In the genomic region with DNA sequence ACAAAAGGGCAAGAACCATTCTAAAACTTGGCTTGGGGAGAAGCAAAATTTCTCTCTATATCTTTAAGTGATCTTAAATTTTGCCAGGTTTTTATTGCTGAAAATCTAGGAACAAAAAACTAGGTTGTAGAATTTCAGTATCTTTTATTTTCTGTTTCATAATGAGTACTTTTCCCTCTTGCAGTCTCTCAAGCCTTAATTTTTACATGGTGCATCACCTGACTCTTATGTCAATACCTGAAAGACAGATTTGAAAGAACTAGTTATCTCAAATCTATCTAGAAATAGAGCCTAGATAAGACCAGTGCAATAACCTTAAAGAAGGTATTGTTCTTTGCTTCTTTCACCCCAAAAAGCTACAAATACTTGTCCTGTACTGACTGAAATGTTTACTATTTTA, we compare ENCODE assay signal across 20 cellular contexts.
DNase-seq lines count a peak whose midpoint lies in the region; ATAC-seq, FAIRE-seq and TF ChIP-seq lines count a peak whose summit lies in the region.
"Had no signal": no experiment of that assay in that cellular context is flagged by ENCODE, and none has a peak within 500 bp of the region (broad histone marks: within the 10 kb centered on the region; RNA-seq: fewer than 3 reads in every experiment).

No MANE protein-coding gene starts in this region.

- H4K20me1 ChIP-seq in K562 (replicated peaks; ENCODE audit: control insufficient read depth, insufficient read depth, low read length) (no peaks in the 10 kb centered on the region), SK-N-SH (ENCODE audit: insufficient read depth) (no peaks in the 10 kb centered on the region; the same call in 1 of the 2 replicates)

- H3K4me2 ChIP-seq in K562 (ENCODE audit: insufficient read depth, low read length) = no peak overlapping the region
- H3K4me2 ChIP-seq in SK-N-SH = no peak overlapping the region
- H3K4me2 ChIP-seq: A549 had no signal

- ATAC-seq in activated CD8-positive, alpha-beta T cell treated with anti-CD3 and anti-CD28 coated beads for 36 hours = peak; percentile 35
- no peak for ATAC-seq in activated CD8-positive, alpha-beta T cell treated with anti-CD3 and anti-CD28 coated beads, Interleukin-2, amount 10 ng/mL, durations not matched to agents 7 days and 5 days
- ATAC-seq in HG03095 (IDR thresholded peaks at IDR 0.05; ENCODE audit: unreplicated experiment) (peak; percentile 46), K562 (no peak)
- ATAC-seq: A549, HCT116, left colon had no signal

- H3K27me3 ChIP-seq in K562 (ENCODE audit: control insufficient read depth in 2 of 2, insufficient read depth in 2 of 2, low read length in 2 of 2) (no peaks in the 10 kb centered on the region), SK-N-SH (ENCODE audit: insufficient read depth) (no peaks in the 10 kb centered on the region)

- no peak for TF ChIP-seq CTCF in activated CD8-positive, alpha-beta T cell treated with anti-CD3 and anti-CD28 coated beads for 36 hours (IDR thresholded peaks at IDR 0.05)
- no peak for TF ChIP-seq CTCF in GM20000 (IDR thresholded peaks at IDR 0.05; ENCODE audit: extremely low read depth, missing control alignments)
- TF ChIP-seq CTCF in K562 (IDR thresholded peaks at IDR 0.05 in 2 of 3, conservative IDR thresholded peaks at IDR 0.05 in 1 of 3; ENCODE audit: insufficient read depth in 2 of 3, low read depth in 1 of 3, low read length in 3 of 3) = no peak
- TF ChIP-seq CTCF in SK-N-SH (IDR thresholded peaks at IDR 0.05) = no peak

- H3K36me3 ChIP-seq in K562 (ENCODE audit: control insufficient read depth, insufficient read depth, low read length) = peaks cover 3% of the 10 kb centered on the region
- H3K36me3 ChIP-seq in SK-N-SH (replicated peaks in 1 of 2; ENCODE audit: control insufficient read depth in 1 of 2, insufficient read depth in 2 of 2, low read length in 1 of 2) = peaks cover 0 to 3% of the 10 kb centered on the region in 2 experiments
- H3K36me3 ChIP-seq: prostate gland had no signal

- H3K9me3 ChIP-seq in K562 (replicated peaks; ENCODE audit: control insufficient read depth, insufficient read depth, low read depth, low read length) = no peaks in the 10 kb centered on the region
- H3K9me3 ChIP-seq in SK-N-SH = 0 out of 2 replicates have a peak, but pooled peaks cover 2% of the 10 kb centered on the region
- H3K9me3 ChIP-seq: A549, prostate gland had no signal

- CTCF ChIA-PET in activated CD8-positive, alpha-beta T cell treated with anti-CD3 and anti-CD28 coated beads for 36 hours (lab: Charles Lee) = interaction anchor here (1.3 kb wide), 1 partner anchor 37 kb away, joined by 6 read pairs; no protein-coding TSS in a partner anchor
- CTCF ChIA-PET in activated CD8-positive, alpha-beta T cell treated with anti-CD3 and anti-CD28 coated beads, Interleukin-2, amount 10 ng/mL, durations not matched to agents 7 days and 5 days (lab: Charles Lee) = interaction anchor here (2.3 kb wide), 1 partner anchor 37 kb away, joined by 14 read pairs; no protein-coding TSS in a partner anchor
- CTCF ChIA-PET in K562 (lab: Yijun Ruan, JAX; ENCODE audit: low intra/inter-chr PET ratio) (no interaction called here), SK-N-SH (lab: Yijun Ruan, JAX) (interaction anchor here (1.2 kb wide), 1 partner anchor 37 kb away, joined by 4 read pairs; no protein-coding TSS in a partner anchor)

- no peak overlapping the region for H3K27ac Mint-ChIP-seq in activated CD8-positive, alpha-beta T cell treated with anti-CD3 and anti-CD28 coated beads for 36 hours
- H3K27ac Mint-ChIP-seq in activated CD8-positive, alpha-beta T cell treated with anti-CD3 and anti-CD28 coated beads, Interleukin-2, amount 10 ng/mL, durations not matched to agents 7 days and 5 days = no peak overlapping the region

- H3K9me2 ChIP-seq in SK-N-SH = no peaks in the 10 kb centered on the region

- H3K4me1 ChIP-seq in K562 (replicated peaks in 1 of 2; ENCODE audit: control insufficient read depth in 2 of 2, insufficient read depth in 2 of 2, low read length in 2 of 2) = peaks cover 0 to 13% of the 10 kb centered on the region in 2 experiments; a peak in 2 of 5 replicates
- peaks cover 31 to 35% of the 10 kb centered on the region in 2 experiments; a peak in 3 of 4 replicates for H3K4me1 ChIP-seq in SK-N-SH (ENCODE audit: control insufficient read depth in 1 of 2, insufficient read depth in 2 of 2, low read depth in 1 of 2, low read length in 1 of 2)

- BruUV-seq in K562 (replicated peaks; lab: Mats Ljungman, UMichigan) = no TSS peak

- H3K4me3 ChIP-seq in K562 (no peak overlapping the region), SK-N-SH (ENCODE audit: low read depth in 2 of 2, low read length in 1 of 2) (no peak overlapping the region)
- H3K4me3 ChIP-seq: A549, prostate gland had no signal

- no peak overlapping the region for H3K27ac ChIP-seq in K562 (ENCODE audit: extremely low read depth, low read depth, low read length)
- no peak overlapping the region for H3K27ac ChIP-seq in SK-N-SH (ENCODE audit: low read depth in 2 of 2, low read length in 1 of 2)
- H3K27ac ChIP-seq: A549, prostate gland had no signal

- intact Hi-C loops in activated CD8-positive, alpha-beta T cell treated with anti-CD3 and anti-CD28 coated beads for 36 hours (cut with micrococcal nuclease) = no loop called here
- intact Hi-C loops in K562 (cut with micrococcal nuclease) = no loop called here

- peaks cover 56% of the 10 kb centered on the region for H3K4me1 Mint-ChIP-seq in activated CD8-positive, alpha-beta T cell treated with anti-CD3 and anti-CD28 coated beads for 36 hours (ENCODE audit: low read depth)
- H3K4me1 Mint-ChIP-seq in activated CD8-positive, alpha-beta T cell treated with anti-CD3 and anti-CD28 coated beads, Interleukin-2, amount 10 ng/mL, durations not matched to agents 7 days and 5 days (ENCODE audit: low read depth) = peaks cover 34% of the 10 kb centered on the region

- no peak for TF ChIP-seq POLR2A in K562 (conservative IDR thresholded peaks at IDR 0.05)

- H3K9me3 Mint-ChIP-seq in activated CD8-positive, alpha-beta T cell treated with anti-CD3 and anti-CD28 coated beads for 36 hours = no peaks in the 10 kb centered on the region
- no peaks in the 10 kb centered on the region for H3K9me3 Mint-ChIP-seq in activated CD8-positive, alpha-beta T cell treated with anti-CD3 and anti-CD28 coated beads, Interleukin-2, amount 10 ng/mL, durations not matched to agents 7 days and 5 days (ENCODE audit: insufficient read depth)
- H3K9me3 Mint-ChIP-seq: activated T-cell treated with anti-CD3 and anti-CD28 coated beads, Interleukin-2, amount 50 U/mL, for 4 hours had no signal

- no peak overlapping the region for H3K4me3 Mint-ChIP-seq in activated CD8-positive, alpha-beta T cell treated with anti-CD3 and anti-CD28 coated beads for 36 hours
- no peak overlapping the region for H3K4me3 Mint-ChIP-seq in activated CD8-positive, alpha-beta T cell treated with anti-CD3 and anti-CD28 coated beads, Interleukin-2, amount 10 ng/mL, durations not matched to agents 7 days and 5 days
- H3K4me3 Mint-ChIP-seq: activated T-cell treated with anti-CD3 and anti-CD28 coated beads, Interleukin-2, amount 50 U/mL, for 4 hours had no signal

- POLR2A ChIA-PET in activated CD8-positive, alpha-beta T cell treated with anti-CD3 and anti-CD28 coated beads for 36 hours (lab: Charles Lee) = no interaction called here
- POLR2A ChIA-PET in activated CD8-positive, alpha-beta T cell treated with anti-CD3 and anti-CD28 coated beads, Interleukin-2, amount 10 ng/mL, durations not matched to agents 7 days and 5 days (lab: Charles Lee) = no interaction called here
- POLR2A ChIA-PET in K562 (lab: Yijun Ruan, JAX) = no interaction called here
- POLR2A ChIA-PET in SK-N-SH (lab: Yijun Ruan, JAX) = no interaction called here

- no peak for FAIRE-seq in K562 (lab: Jason Lieb, UNC)
- FAIRE-seq: A549, colon, G401.6 had no signal

- peaks cover 16% of the 10 kb centered on the region for H3F3A ChIP-seq in SK-N-SH (replicated peaks; ENCODE audit: insufficient read depth)

- no peaks in the 10 kb centered on the region for H3K9me1 ChIP-seq in K562 (ENCODE audit: control insufficient read depth, insufficient read depth, low read length)

- H3K9ac ChIP-seq in K562 (ENCODE audit: insufficient read depth in 1 of 2, low read depth in 2 of 2, low read length in 2 of 2) (no peak overlapping the region), SK-N-SH (no peak overlapping the region)

- H3K27me3 Mint-ChIP-seq in activated CD8-positive, alpha-beta T cell treated with anti-CD3 and anti-CD28 coated beads for 36 hours = no peaks in the 10 kb centered on the region
- no peaks in the 10 kb centered on the region for H3K27me3 Mint-ChIP-seq in activated CD8-positive, alpha-beta T cell treated with anti-CD3 and anti-CD28 coated beads, Interleukin-2, amount 10 ng/mL, durations not matched to agents 7 days and 5 days (ENCODE audit: low read depth)

- in situ Hi-C loops in K562 (cut with MboI) = no loop called here

- peaks cover 23% of the 10 kb centered on the region; the same call in 2 of the 3 replicates for H3K79me2 ChIP-seq in K562 (ENCODE audit: control insufficient read depth, insufficient read depth, low read length)
- H3K79me2 ChIP-seq in SK-N-SH (ENCODE audit: insufficient read depth) = peaks cover 21% of the 10 kb centered on the region

- no peak for TF ChIP-seq RAD21 in K562 (CRISPR knock-in tag; conservative IDR thresholded peaks at IDR 0.05 in 1 of 2, IDR thresholded peaks at IDR 0.05 in 1 of 2)
- TF ChIP-seq RAD21 in SK-N-SH (IDR thresholded peaks at IDR 0.05; ENCODE audit: low read length) = no peak

- H2AFZ ChIP-seq in K562 (ENCODE audit: low read depth, low read length) = no peak overlapping the region
- no peak overlapping the region for H2AFZ ChIP-seq in SK-N-SH (ENCODE audit: low read depth)

- TF ChIP-seq EP300 in K562 (IDR thresholded peaks at IDR 0.05; ENCODE audit: low read length) (no peak), SK-N-SH (IDR thresholded peaks at IDR 0.05; ENCODE audit: borderline replicate concordance in 1 of 2, low read depth in 1 of 2, low read length in 1 of 2) (no peak)

- peaks cover 14% of the 10 kb centered on the region for H3K36me3 Mint-ChIP-seq in activated CD8-positive, alpha-beta T cell treated with anti-CD3 and anti-CD28 coated beads for 36 hours (ENCODE audit: low read depth)
- H3K36me3 Mint-ChIP-seq in activated CD8-positive, alpha-beta T cell treated with anti-CD3 and anti-CD28 coated beads, Interleukin-2, amount 10 ng/mL, durations not matched to agents 7 days and 5 days (ENCODE audit: low read depth) = peaks cover 10% of the 10 kb centered on the region

- DNase-seq in activated CD8-positive, alpha-beta T cell treated with anti-CD3 and anti-CD28 coated beads for 36 hours = no peak
- no peak for DNase-seq in activated CD8-positive, alpha-beta T cell treated with anti-CD3 and anti-CD28 coated beads, Interleukin-2, amount 10 ng/mL, durations not matched to agents 7 days and 5 days
- DNase-seq in GM20000 (ENCODE audit: low spot score) (peak; percentile 26), K562 (ENCODE audit: extremely low read depth in 1 of 4, low spot score in 3 of 4) (no peak), RKO (ENCODE audit: low spot score) (no peak), SK-N-SH (no peak)
- DNase-seq in stimulated activated CD4-positive, alpha-beta T cell treated with anti-CD3 and anti-CD28 coated beads, Interleukin-15, amount 100 ng/mL, for 24 hours = no peak
- DNase-seq: activated CD4-positive, CD25-positive, alpha-beta regulatory T cell treated with anti-CD3 and anti-CD28 coated beads, Interleukin-2, amount 50 U/mL, for 72 hours; activated T-cell treated with anti-CD3 and anti-CD28 coated beads, Interleukin-2, amount 50 U/mL, for 4 hours; glutamatergic neuron; left colon; NCI-H1105; NCI-H446; T-helper 1 cell had no signal

TF ChIP-seq in SK-N-SH, 30 proteins besides CTCF, POLR2A, EP300 and RAD21 (continues in another document):
- no peak for TF ChIP-seq JUND (IDR thresholded peaks at IDR 0.05)

Comparison
In these comparisons a context has a peak if more than half of its experiments do, and no peak if none do; other contexts are left out.
1. ATAC-seq: peak in activated CD8-positive, alpha-beta T cell treated with anti-CD3 and anti-CD28 coated beads for 36 hours (single experiment) and HG03095 (single experiment); none in activated CD8-positive, alpha-beta T cell treated with anti-CD3 and anti-CD28 coated beads, Interleukin-2, amount 10 ng/mL, durations not matched to agents 7 days and 5 days (single experiment) and K562 (single experiment).